8 cellular contexts compared by ENCODE assay signal in genomic region chr1:235502601-235503332, GRCh38. TPM values are rescaled to one million over a fixed set of nuclear protein-coding genes. Genes with fewer than 3 reads are reported as not detected.
DNase-seq lines count a peak whose midpoint lies in the region; ATAC-seq, FAIRE-seq and TF ChIP-seq lines count a peak whose summit lies in the region.

No MANE protein-coding gene starts in this region.

- no peak for TF ChIP-seq EP300 in A549 (IDR thresholded peaks at IDR 0.05)

- no peak for TF ChIP-seq CTCF in A549 (IDR thresholded peaks at IDR 0.05)
- TF ChIP-seq CTCF in GM20000 (IDR thresholded peaks at IDR 0.05; ENCODE audit: extremely low read depth, missing control alignments), result no peak
- TF ChIP-seq CTCF in hepatocyte (IDR thresholded peaks at IDR 0.05; ENCODE audit: poor library complexity), result no peak

- no peak for TF ChIP-seq RAD21 in A549 (conservative IDR thresholded peaks at IDR 0.05 in 1 of 2, IDR thresholded peaks at IDR 0.05 in 1 of 2)

- H3K27me3 ChIP-seq in hepatocyte, result no peaks in the 10 kb centered on the region

- H3K9me3 Mint-ChIP-seq in activated CD4-positive, alpha-beta memory T cell treated with anti-CD3 and anti-CD28 coated beads, Interleukin-2, amount 10 ng/mL, durations not matched to agents 7 days and 5 days, result no peaks in the 10 kb centered on the region

- H3K4me2 ChIP-seq in A549 (peak overlapping the region; percentile 78), hepatocyte (peak overlapping the region; percentile 80)

- CTCF ChIA-PET in A549 (lab: Yijun Ruan, JAX), result interaction anchor here (0.9 to 1.8 kb wide), 2 partner anchors 296 to 469 kb away, joined by 4 to 6 read pairs; no protein-coding TSS in a partner anchor
- CTCF ChIA-PET in activated CD4-positive, alpha-beta memory T cell treated with anti-CD3 and anti-CD28 coated beads, Interleukin-2, amount 10 ng/mL, durations not matched to agents 7 days and 5 days (lab: Charles Lee), result interaction anchor here (0.7 to 3.1 kb wide), 4 partner anchors 7 to 469 kb away, joined by 3 to 21 read pairs (median 10); no protein-coding TSS in a partner anchor

- H3K4me3 ChIP-seq in A549 (peak overlapping the region; percentile 82), hepatocyte (peak overlapping the region; percentile 91), skin epidermis (peak overlapping the region; percentile 67 to 98 (median 91))

- no peak for TF ChIP-seq POLR2A in A549 (IDR thresholded peaks at IDR 0.05; ENCODE audit: low read length)

- peak overlapping the region; percentile 88 for H2AFZ ChIP-seq in hepatocyte

- WGBS in A549 (ENCODE audit: missing lambda C conversion rate), result 39% methylated on average over 3 of the region's 3 CpGs
- WGBS in hepatocyte (ENCODE audit: low lambda C conversion rate, missing lambda C conversion rate), result 19% methylated on average over 3 of the region's 3 CpGs

- FAIRE-seq in A549 (lab: Jason Lieb, UNC), result no peak

- H3K4me1 ChIP-seq in A549 (peaks cover 19% of the 10 kb centered on the region), hepatocyte (ENCODE audit: insufficient read depth) (peaks cover 9% of the 10 kb centered on the region)

- peak overlapping the region; percentile 89 to 90 for H3K27ac ChIP-seq in A549
- H3K27ac ChIP-seq in hepatocyte, result peak overlapping the region; percentile 98
- peak overlapping the region in 18 of 21 experiments; percentile 82 to 99 (median 94) for H3K27ac ChIP-seq in skin epidermis

- H3K4me3 Mint-ChIP-seq in activated CD4-positive, alpha-beta memory T cell treated with anti-CD3 and anti-CD28 coated beads, Interleukin-2, amount 10 ng/mL, durations not matched to agents 7 days and 5 days, result peak overlapping the region; percentile 94

- H3K27me3 Mint-ChIP-seq in activated CD4-positive, alpha-beta memory T cell treated with anti-CD3 and anti-CD28 coated beads, Interleukin-2, amount 10 ng/mL, durations not matched to agents 7 days and 5 days, result no peaks in the 10 kb centered on the region

- H3K4me1 Mint-ChIP-seq in activated CD4-positive, alpha-beta memory T cell treated with anti-CD3 and anti-CD28 coated beads, Interleukin-2, amount 10 ng/mL, durations not matched to agents 7 days and 5 days, result peaks cover 26% of the 10 kb centered on the region

- DNase-seq in A549 (ENCODE audit: low read depth in 1 of 2, low spot score in 1 of 2), result no peak
- DNase-seq in GM20000 (ENCODE audit: low spot score), result peak; percentile 22
- no peak for DNase-seq in activated CD4-positive, alpha-beta memory T cell treated with anti-CD3 and anti-CD28 coated beads, Interleukin-2, amount 10 ng/mL, durations not matched to agents 7 days and 5 days
- peak; percentile 48 for DNase-seq in hepatocyte (ENCODE audit: low spot score)

- H3K36me3 ChIP-seq in hepatocyte (replicated peaks; ENCODE audit: insufficient read depth, low read depth), result no peaks in the 10 kb centered on the region

- H3K9me2 ChIP-seq in hepatocyte (replicated peaks; ENCODE audit: insufficient read depth), result no peaks in the 10 kb centered on the region

- H3K27ac Mint-ChIP-seq in activated CD4-positive, alpha-beta memory T cell treated with anti-CD3 and anti-CD28 coated beads, Interleukin-2, amount 10 ng/mL, durations not matched to agents 7 days and 5 days, result no peak overlapping the region

- POLR2A ChIA-PET in A549 (lab: Yijun Ruan, JAX), result no interaction called here
- POLR2A ChIA-PET in activated CD4-positive, alpha-beta memory T cell treated with anti-CD3 and anti-CD28 coated beads, Interleukin-2, amount 10 ng/mL, durations not matched to agents 7 days and 5 days (lab: Charles Lee), result interaction anchor here (3.1 kb wide), 1 partner anchor 9 kb away, joined by 21 read pairs; no protein-coding TSS in a partner anchor

- H3K79me2 ChIP-seq in hepatocyte, result peaks cover 46% of the 10 kb centered on the region

- peaks cover 12% of the 10 kb centered on the region for H4K20me1 ChIP-seq in hepatocyte (ENCODE audit: insufficient read depth, poor library complexity, severe bottlenecking)

- H3K9me3 ChIP-seq in A549 (no peaks in the 10 kb centered on the region), hepatocyte (ENCODE audit: low read depth) (no peaks in the 10 kb centered on the region)

- ATAC-seq in A549, result no peak
- no peak for ATAC-seq in HG03520 (IDR thresholded peaks at IDR 0.05; ENCODE audit: unreplicated experiment)
- ATAC-seq in HG02852 (IDR thresholded peaks at IDR 0.05; ENCODE audit: unreplicated experiment), result no peak
- no peak for ATAC-seq in GM18870 (IDR thresholded peaks at IDR 0.05; ENCODE audit: unreplicated experiment)

- no peaks in the 10 kb centered on the region for H3K36me3 Mint-ChIP-seq in activated CD4-positive, alpha-beta memory T cell treated with anti-CD3 and anti-CD28 coated beads, Interleukin-2, amount 10 ng/mL, durations not matched to agents 7 days and 5 days (ENCODE audit: low read depth)

TF ChIP-seq in A549, 52 proteins besides CTCF, POLR2A, EP300 and RAD21:
- TF ChIP-seq PHF8 (IDR thresholded peaks at IDR 0.05; ENCODE audit: borderline replicate concordance, low read depth), result no peak
- no peak for TF ChIP-seq RCOR1 (IDR thresholded peaks at IDR 0.05; ENCODE audit: low read depth, low read length)
- TF ChIP-seq NR3C1 (IDR thresholded peaks at IDR 0.05), result no peak
- no peak for TF ChIP-seq NPAS2 (CRISPR knock-in tag; IDR thresholded peaks at IDR 0.05; ENCODE audit: borderline replicate concordance)
- no peak for TF ChIP-seq FOXS1 (CRISPR knock-in tag; IDR thresholded peaks at IDR 0.05)
- TF ChIP-seq CBX2 (IDR thresholded peaks at IDR 0.05; ENCODE audit: borderline replicate concordance, low read depth), result no peak
- TF ChIP-seq JUN (IDR thresholded peaks at IDR 0.05), result no peak
- no peak for TF ChIP-seq ZC3H11A (IDR thresholded peaks at IDR 0.05)
- no peak for TF ChIP-seq SREBF2 (IDR thresholded peaks at IDR 0.05)
- TF ChIP-seq HOXB5 (CRISPR knock-in tag; IDR thresholded peaks at IDR 0.05), result no peak
- TF ChIP-seq USF2 (IDR thresholded peaks at IDR 0.05), result no peak
- no peak for TF ChIP-seq EHF (CRISPR knock-in tag; IDR thresholded peaks at IDR 0.05)
- no peak for TF ChIP-seq NFE2L2 (conservative IDR thresholded peaks at IDR 0.05; ENCODE audit: low read length)
- no peak for TF ChIP-seq REST (IDR thresholded peaks at IDR 0.05)
- no peak for TF ChIP-seq BHLHE40 (IDR thresholded peaks at IDR 0.05; ENCODE audit: low read depth, low read length)
- no peak for TF ChIP-seq RARB (CRISPR knock-in tag; IDR thresholded peaks at IDR 0.05)
- TF ChIP-seq EHMT2 (IDR thresholded peaks at IDR 0.05; ENCODE audit: low read depth), result no peak
- no peak for TF ChIP-seq MAX (IDR thresholded peaks at IDR 0.05)
TF ChIP-seq in A549: peak in this region for 0.

RNA-seq across cellular contexts. Expression of gene B3GALNT2, which starts 1.5 kb away (rescaled TPM):
- polyA plus RNA-seq in A549 (2011; rRNA removed) (31.1 and 39.6 TPM in 2 replicates), A549 (2017; fragmentation: RNase III; extraction: RNeasy Plus Mini Kit Qiagen cat#74134 plus additional on column Dnase treatment) (17.3 to 17.8 TPM (median 17.7 TPM) in 3 replicates), hepatocyte (8.1 and 15.4 TPM in 2 replicates)
- polyA plus RNA-seq in A549 (2012; cell fraction: cytosol; rRNA removed), result 10.7 and 12.2 TPM in 2 replicates
- polyA plus RNA-seq in A549 (2012; cell fraction: nucleus; rRNA removed), result 8.1 and 9.5 TPM in 2 replicates
- 40.1 and 47.2 TPM in 2 replicates for polyA minus RNA-seq in A549 (2011; rRNA and poly(A)+ RNA removed)
- total RNA-seq in activated CD4-positive, alpha-beta memory T cell treated with anti-CD3 and anti-CD28 coated beads, Interleukin-2, amount 10 ng/mL, durations not matched to agents 7 days and 5 days, result 10 to 100 TPM; 14.0 to 14.2 TPM
- 23.3 and 24.2 TPM in 2 replicates for total RNA-seq in hepatocyte

Comparison
In these comparisons a context has a peak if more than half of its experiments do, and no peak if none do; other contexts are left out.
1. DNase-seq: peak in GM20000 (single experiment) and hepatocyte (single experiment); none in A549 (0 of 2) and activated CD4-positive, alpha-beta memory T cell treated with anti-CD3 and anti-CD28 coated beads, Interleukin-2, amount 10 ng/mL, durations not matched to agents 7 days and 5 days (single experiment).
2. Peak in every context shown above with its lines, with median percentiles within 50 percentile points of each other: H3K27ac ChIP-seq and H3K4me3 ChIP-seq.